8 cellular contexts compared by ENCODE assay signal in the genomic region with DNA sequence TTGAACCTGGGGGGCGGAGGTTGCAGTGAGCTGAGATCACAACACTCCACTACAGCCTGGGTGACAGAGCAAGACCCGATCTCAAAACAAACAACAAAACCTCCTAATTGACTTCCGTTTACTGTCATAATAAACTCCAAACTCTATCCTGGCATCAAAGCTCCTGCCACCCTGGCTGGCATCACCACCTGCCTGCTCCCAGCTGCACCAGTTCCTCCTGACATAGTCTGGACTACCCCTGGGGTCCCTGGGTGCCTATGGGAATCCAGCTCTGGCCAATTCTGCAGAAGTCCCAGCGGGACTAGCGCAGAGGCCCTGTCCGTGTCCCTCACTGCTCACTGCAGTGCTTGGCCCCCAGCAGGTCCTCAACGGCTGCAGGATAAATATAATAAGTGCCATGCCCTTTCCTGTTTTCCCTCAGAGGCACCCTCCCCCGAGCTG. TPM values are rescaled to one million over a fixed set of nuclear protein-coding genes. Genes with fewer than 3 reads are reported as not detected.
DNase-seq lines count a peak whose midpoint lies in the region; ATAC-seq, FAIRE-seq and TF ChIP-seq lines count a peak whose summit lies in the region.

No MANE protein-coding gene starts in this region.

- H3K36me3 ChIP-seq in HAP-1 (replicated peaks) (peaks cover 4% of the 10 kb centered on the region), astrocyte (ENCODE audit: insufficient read depth, low read length) (no peaks in the 10 kb centered on the region), mesenchymal stem cell (ENCODE audit: control insufficient read depth in 1 of 2, insufficient read depth in 2 of 2, low read depth in 1 of 2, low read length in 2 of 2) (peaks cover 11 to 49% of the 10 kb centered on the region in 2 experiments), aorta (ENCODE audit: control insufficient read depth in 1 of 2, insufficient read depth in 2 of 2, low read length in 1 of 2) (no peaks in the 10 kb centered on the region)

- H4K20me1 ChIP-seq in astrocyte (ENCODE audit: insufficient read depth, low read length), result peaks cover 3% of the 10 kb centered on the region

- in situ Hi-C loops in HAP-1 (cut with MboI; ENCODE audit: low sequenced_read_pairs), result no loop called here

- peak overlapping the region; percentile 58 for H3K27ac Mint-ChIP-seq in astrocyte (ENCODE audit: unreplicated experiment)

- no peak overlapping the region for H4K8ac ChIP-seq in mesenchymal stem cell (ENCODE audit: low read length)

- H3K4ac ChIP-seq in mesenchymal stem cell (ENCODE audit: low read depth in 1 of 2, low read length in 2 of 2), result no peak overlapping the region

- H3K14ac ChIP-seq in mesenchymal stem cell (ENCODE audit: low read length in 2 of 2), result peak overlapping the region in 1 of 2 experiments; percentile 49

- no peak for TF ChIP-seq POLR2A in A549 (IDR thresholded peaks at IDR 0.05; ENCODE audit: low read length)

- DNase-seq in A549 (ENCODE audit: low read depth in 1 of 2, low spot score in 1 of 2), result no peak
- no peak for DNase-seq in HAP-1 (ENCODE audit: low spot score in 2 of 2)
- DNase-seq in astrocyte (ENCODE audit: low read depth), result no peak
- DNase-seq in mesenchymal stem cell, result no peak
- no peak for DNase-seq in NCI-H1930 (lab: John Stamatoyannopoulos, UW)
- DNase-seq in HCEC 1CT, result no peak
- DNase-seq in aorta, result no peak

- H3K4me1 ChIP-seq in A549, result peaks cover 41% of the 10 kb centered on the region
- H3K4me1 ChIP-seq in HAP-1, result peaks cover 10% of the 10 kb centered on the region
- peaks cover 13% of the 10 kb centered on the region for H3K4me1 ChIP-seq in astrocyte (ENCODE audit: insufficient read depth, low read length)
- peaks cover 35% of the 10 kb centered on the region for H3K4me1 ChIP-seq in mesenchymal stem cell (ENCODE audit: control insufficient read depth, insufficient read depth, low read depth, low read length)
- H3K4me1 ChIP-seq in aorta (ENCODE audit: control insufficient read depth in 1 of 2, insufficient read depth in 2 of 2, low read length in 2 of 2), result no peaks in the 10 kb centered on the region

- H3K9ac ChIP-seq in astrocyte (ENCODE audit: low read length) (peak overlapping the region; percentile 79), mesenchymal stem cell (ENCODE audit: low read length) (peak overlapping the region; percentile 68)

- H3K4me3 Mint-ChIP-seq in astrocyte (ENCODE audit: unreplicated experiment), result peak overlapping the region; percentile 92

- TF ChIP-seq RAD21 in A549 (conservative IDR thresholded peaks at IDR 0.05 in 1 of 2, IDR thresholded peaks at IDR 0.05 in 1 of 2), result no peak

- intact Hi-C loops in aorta (cut with DNase I), result no loop called here

- no peaks in the 10 kb centered on the region for H3K9me3 Mint-ChIP-seq in astrocyte (ENCODE audit: unreplicated experiment)

- H2BK120ac ChIP-seq in mesenchymal stem cell (ENCODE audit: low read depth, low read length), result no peak overlapping the region

- H3K27me3 ChIP-seq in HAP-1 (ENCODE audit: low read depth), result no peaks in the 10 kb centered on the region
- H3K27me3 ChIP-seq in astrocyte (ENCODE audit: insufficient read depth, low read length), result no peaks in the 10 kb centered on the region
- no peaks in the 10 kb centered on the region for H3K27me3 ChIP-seq in mesenchymal stem cell (ENCODE audit: control insufficient read depth in 1 of 2, insufficient read depth in 1 of 2, low read length in 2 of 2)
- H3K27me3 ChIP-seq in aorta (ENCODE audit: control insufficient read depth in 1 of 2, insufficient read depth in 2 of 2, low read length in 1 of 2), result no peaks in the 10 kb centered on the region

- H3K9me3 ChIP-seq in A549 (no peaks in the 10 kb centered on the region), HAP-1 (no peaks in the 10 kb centered on the region), astrocyte (ENCODE audit: insufficient read depth, low read depth, low read length) (no peaks in the 10 kb centered on the region), mesenchymal stem cell (ENCODE audit: control insufficient read depth, low read length) (no peaks in the 10 kb centered on the region), aorta (ENCODE audit: control insufficient read depth, low read length) (no peaks in the 10 kb centered on the region)

- peaks cover 20% of the 10 kb centered on the region for H3K79me1 ChIP-seq in mesenchymal stem cell (replicated peaks; ENCODE audit: low read length, poor library complexity, severe bottlenecking)

- WGBS in A549 (ENCODE audit: missing lambda C conversion rate), result 17% methylated on average over 8 of the region's 8 CpGs
- WGBS in mesenchymal stem cell, result 37% methylated on average over 7 of the region's 8 CpGs
- 17 to 18% methylated on average over 8 of the region's 8 CpGs for WGBS in aorta, 2 donors

- peaks cover 6% of the 10 kb centered on the region for H3K36me3 Mint-ChIP-seq in astrocyte (ENCODE audit: low read depth, unreplicated experiment)

- H3K18ac ChIP-seq in mesenchymal stem cell (ENCODE audit: low read depth in 1 of 2, low read length in 2 of 2), result peak overlapping the region in 1 of 2 experiments; percentile 56

- CTCF ChIA-PET in A549 (lab: Yijun Ruan, JAX), result interaction anchor here (0.6 to 3.9 kb wide), 15 partner anchors 7 to 898 kb away, joined by 3 to 29 read pairs (median 4); no protein-coding TSS in a partner anchor

- H4K91ac ChIP-seq in mesenchymal stem cell (ENCODE audit: low read length), result no peak overlapping the region

- H2AFZ ChIP-seq in astrocyte (ENCODE audit: low read depth, low read length), result peak overlapping the region; percentile 81
- peak overlapping the region; percentile 75 for H2AFZ ChIP-seq in mesenchymal stem cell (ENCODE audit: low read depth, low read length)

- peaks cover 6% of the 10 kb centered on the region for H3K4me1 Mint-ChIP-seq in astrocyte (ENCODE audit: low read depth, unreplicated experiment)

- peak overlapping the region; percentile 79 to 91 for H3K27ac ChIP-seq in A549
- no peak overlapping the region for H3K27ac ChIP-seq in astrocyte (ENCODE audit: low read depth, low read length)
- H3K27ac ChIP-seq in mesenchymal stem cell (ENCODE audit: low read length, poor library complexity, severe bottlenecking), result peak overlapping the region; percentile 55
- no peak overlapping the region for H3K27ac ChIP-seq in aorta (ENCODE audit: low read depth in 1 of 2, low read length in 2 of 2)

- H2BK5ac ChIP-seq in mesenchymal stem cell (ENCODE audit: low read depth, low read length, poor library complexity, severe bottlenecking), result no peak overlapping the region

- no peak overlapping the region for H2AK5ac ChIP-seq in mesenchymal stem cell (ENCODE audit: low read length, severe bottlenecking)

- peak; percentile 38 to 54 for ATAC-seq in A549
- no peak for ATAC-seq in HG03442 (IDR thresholded peaks at IDR 0.05; ENCODE audit: unreplicated experiment)
- ATAC-seq in aorta (ENCODE audit: low FRiP score), result no peak

- H2BK15ac ChIP-seq in mesenchymal stem cell (ENCODE audit: low read depth, poor library complexity, severe bottlenecking), result no peak overlapping the region

- H3K4me3 ChIP-seq in A549 (peak overlapping the region; percentile 68), HAP-1 (peak overlapping the region; percentile 70), astrocyte (ENCODE audit: insufficient read depth, low read depth, low read length) (peak overlapping the region; percentile 76), mesenchymal stem cell (ENCODE audit: insufficient read depth in 1 of 2, low read depth in 1 of 2, low read length in 2 of 2) (peak overlapping the region; percentile 69 to 95), aorta (ENCODE audit: low read length in 2 of 2) (peak overlapping the region in 1 of 2 donors; percentile 60)

- TF ChIP-seq CTCF in A549 (IDR thresholded peaks at IDR 0.05) (no peak), astrocyte (IDR thresholded peaks at IDR 0.05; ENCODE audit: insufficient read depth, low read depth, low read length) (no peak)

- no peaks in the 10 kb centered on the region for H3K27me3 Mint-ChIP-seq in astrocyte (ENCODE audit: low read depth, unreplicated experiment)

- H2BK12ac ChIP-seq in mesenchymal stem cell (ENCODE audit: low read length in 2 of 2), result no peak overlapping the region

- H3K4me2 ChIP-seq in A549 (peak overlapping the region; percentile 98), astrocyte (ENCODE audit: low read length) (peak overlapping the region; percentile 95), mesenchymal stem cell (ENCODE audit: low read length, poor library complexity, severe bottlenecking) (peak overlapping the region; percentile 95)

- peaks cover 15% of the 10 kb centered on the region for H3K79me2 ChIP-seq in astrocyte (ENCODE audit: insufficient read depth, low read length)

- FAIRE-seq in A549 (lab: Jason Lieb, UNC) (no peak), astrocyte (lab: Jason Lieb, UNC) (no peak)

- POLR2A ChIA-PET in A549 (lab: Yijun Ruan, JAX), result interaction anchor here (1.1 to 2.1 kb wide), 5 partner anchors 8 to 108 kb away, joined by 3 to 15 read pairs (median 5); partner anchors contain the start of genes RPS2, TBL3 and TRAF7

- peak overlapping the region in 1 of 2 experiments; percentile 95 for H3K23ac ChIP-seq in mesenchymal stem cell (ENCODE audit: low read length in 2 of 2)

- no peak for TF ChIP-seq EP300 in A549 (IDR thresholded peaks at IDR 0.05)

RNA-seq across cellular contexts. Expression of gene NTHL1, which starts 0.7 kb away (rescaled TPM):
- polyA plus RNA-seq in A549 (2011; rRNA removed) (28.8 and 34.8 TPM in 2 replicates), A549 (2017; fragmentation: RNase III; extraction: RNeasy Plus Mini Kit Qiagen cat#74134 plus additional on column Dnase treatment) (41.4 to 42.3 TPM (median 42.1 TPM) in 3 replicates), aorta (10 to 100 TPM; 24.4 to 33.8 TPM)
- 132 and 135 TPM in 2 replicates for polyA plus RNA-seq in A549 (2012; cell fraction: cytosol; rRNA removed)
- 134 and 191 TPM in 2 replicates for polyA plus RNA-seq in A549 (2012; cell fraction: nucleus; rRNA removed)
- polyA minus RNA-seq in A549 (2011; rRNA and poly(A)+ RNA removed), result 8.9 and 13.9 TPM in 2 replicates
- total RNA-seq in astrocyte (13.2 and 13.7 TPM in 2 replicates), aorta (10 to 100 TPM in 1 of 2 donors, 1 to 10 TPM in 1; 7.4 to 12.9 TPM)
- polyA plus RNA-seq in mesenchymal stem cell (2013, experiment 1 of 2), result 16.3 TPM
- polyA plus RNA-seq in mesenchymal stem cell (2013, experiment 2 of 2), result 16.9 TPM

RNA-seq across cellular contexts. Expression of gene TSC2, which starts 0.9 kb away (rescaled TPM):
- polyA plus RNA-seq in A549 (2011; rRNA removed), result 32.6 and 41.7 TPM in 2 replicates
- polyA plus RNA-seq in A549 (2012; cell fraction: cytosol; rRNA removed), result 74.0 and 77.7 TPM in 2 replicates
- polyA plus RNA-seq in A549 (2012; cell fraction: nucleus; rRNA removed), result 311 and 430 TPM in 2 replicates
- 42.0 to 47.3 TPM (median 45.1 TPM) in 3 replicates for polyA plus RNA-seq in A549 (2017; fragmentation: RNase III; extraction: RNeasy Plus Mini Kit Qiagen cat#74134 plus additional on column Dnase treatment)
- polyA minus RNA-seq in A549 (2011; rRNA and poly(A)+ RNA removed), result 80.5 and 91.2 TPM in 2 replicates
- 89.5 and 94.6 TPM in 2 replicates for total RNA-seq in astrocyte
- 55.7 TPM for polyA plus RNA-seq in mesenchymal stem cell (2013, experiment 1 of 2)
- 59.1 TPM for polyA plus RNA-seq in mesenchymal stem cell (2013, experiment 2 of 2)
- total RNA-seq in aorta, result 100 to 1,000 TPM in 1 of 2 donors, 10 to 100 TPM in 1; 92.4 to 146 TPM
- polyA plus RNA-seq in aorta, result 100 to 1,000 TPM in 1 of 2 donors, 10 to 100 TPM in 1; 16.2 to 166 TPM

RNA-seq across cellular contexts. Expression of gene NHERF2, which starts 20.2 kb away (rescaled TPM):
- 33.1 and 35.0 TPM in 2 replicates for polyA plus RNA-seq in A549 (2011; rRNA removed)
- polyA plus RNA-seq in A549 (2012; cell fraction: cytosol; rRNA removed), result 72.4 and 90.6 TPM in 2 replicates
- 67.1 and 86.4 TPM in 2 replicates for polyA plus RNA-seq in A549 (2012; cell fraction: nucleus; rRNA removed)
- 27.3 to 32.3 TPM (median 31.0 TPM) in 3 replicates for polyA plus RNA-seq in A549 (2017; fragmentation: RNase III; extraction: RNeasy Plus Mini Kit Qiagen cat#74134 plus additional on column Dnase treatment)
- polyA minus RNA-seq in A549 (2011; rRNA and poly(A)+ RNA removed), result 9.9 and 14.4 TPM in 2 replicates
- total RNA-seq in astrocyte, result 92.5 and 106 TPM in 2 replicates
- 64.6 TPM for polyA plus RNA-seq in mesenchymal stem cell (2013, experiment 1 of 2)
- polyA plus RNA-seq in mesenchymal stem cell (2013, experiment 2 of 2), result 62.5 TPM
- 100 to 1,000 TPM in 1 of 2 donors, 10 to 100 TPM in 1; 81.8 to 110 TPM for total RNA-seq in aorta
- polyA plus RNA-seq in aorta, result 100 to 1,000 TPM; 119 to 133 TPM

RNA-seq across cellular contexts. Expression of gene NPW, which starts 27.3 kb away (rescaled TPM):
- polyA plus RNA-seq in A549 (2011; rRNA removed) (0.13 and 0.26 TPM in 2 replicates), A549 (2017; fragmentation: RNase III; extraction: RNeasy Plus Mini Kit Qiagen cat#74134 plus additional on column Dnase treatment) (1.0 to 1.6 TPM (median 1.2 TPM) in 3 replicates), aorta (under 1 TPM in 1 of 2 donors, not detected in 1; 0.56 TPM)
- 0.83 and 1.2 TPM in 2 replicates for polyA plus RNA-seq in A549 (2012; cell fraction: cytosol; rRNA removed)
- 7.5 and 11.1 TPM in 2 replicates for polyA plus RNA-seq in A549 (2012; cell fraction: nucleus; rRNA removed)
- polyA minus RNA-seq in A549 (2011; rRNA and poly(A)+ RNA removed), result not detected in 2 replicates
- total RNA-seq in astrocyte (2.1 and 2.9 TPM in 2 replicates), aorta (1 to 10 TPM in 1 of 2 donors, not detected in 1; 1.2 TPM)
- 0.59 TPM for polyA plus RNA-seq in mesenchymal stem cell (2013, experiment 1 of 2)
- 0.71 TPM for polyA plus RNA-seq in mesenchymal stem cell (2013, experiment 2 of 2)

RNA-seq across cellular contexts. Expression of gene ZNF598, which starts 37.3 kb away (rescaled TPM):
- 15.3 and 17.7 TPM in 2 replicates for polyA plus RNA-seq in A549 (2011; rRNA removed)
- polyA plus RNA-seq in A549 (2012; cell fraction: cytosol; rRNA removed), result 52.2 and 62.7 TPM in 2 replicates
- polyA plus RNA-seq in A549 (2012; cell fraction: nucleus; rRNA removed), result 120 and 183 TPM in 2 replicates
- polyA plus RNA-seq in A549 (2017; fragmentation: RNase III; extraction: RNeasy Plus Mini Kit Qiagen cat#74134 plus additional on column Dnase treatment), result 32.7 to 35.0 TPM (median 33.8 TPM) in 3 replicates
- polyA minus RNA-seq in A549 (2011; rRNA and poly(A)+ RNA removed), result 12.7 and 17.2 TPM in 2 replicates
- total RNA-seq in astrocyte, result 46.0 and 50.0 TPM in 2 replicates
- polyA plus RNA-seq in mesenchymal stem cell (2013, experiment 1 of 2), result 23.8 TPM
- 21.1 TPM for polyA plus RNA-seq in mesenchymal stem cell (2013, experiment 2 of 2)
- total RNA-seq in aorta, result 10 to 100 TPM; 31.0 to 34.4 TPM
- 10 to 100 TPM; 12.8 to 32.9 TPM for polyA plus RNA-seq in aorta

Comparison
In these comparisons a context has a peak if more than half of its experiments do, and no peak if none do; other contexts are left out.
1. ATAC-seq: peak in A549 (2 of 2); none in HG03442 (single experiment) and aorta (single experiment).
2. H3K27ac ChIP-seq: peak in A549 (2 of 2) and mesenchymal stem cell (single experiment); none in astrocyte (single experiment) and aorta (0 of 2).
3. Peak in every context shown above with its lines, with median percentiles within 50 percentile points of each other: H3K4me2 ChIP-seq.